In the genomic region with DNA sequence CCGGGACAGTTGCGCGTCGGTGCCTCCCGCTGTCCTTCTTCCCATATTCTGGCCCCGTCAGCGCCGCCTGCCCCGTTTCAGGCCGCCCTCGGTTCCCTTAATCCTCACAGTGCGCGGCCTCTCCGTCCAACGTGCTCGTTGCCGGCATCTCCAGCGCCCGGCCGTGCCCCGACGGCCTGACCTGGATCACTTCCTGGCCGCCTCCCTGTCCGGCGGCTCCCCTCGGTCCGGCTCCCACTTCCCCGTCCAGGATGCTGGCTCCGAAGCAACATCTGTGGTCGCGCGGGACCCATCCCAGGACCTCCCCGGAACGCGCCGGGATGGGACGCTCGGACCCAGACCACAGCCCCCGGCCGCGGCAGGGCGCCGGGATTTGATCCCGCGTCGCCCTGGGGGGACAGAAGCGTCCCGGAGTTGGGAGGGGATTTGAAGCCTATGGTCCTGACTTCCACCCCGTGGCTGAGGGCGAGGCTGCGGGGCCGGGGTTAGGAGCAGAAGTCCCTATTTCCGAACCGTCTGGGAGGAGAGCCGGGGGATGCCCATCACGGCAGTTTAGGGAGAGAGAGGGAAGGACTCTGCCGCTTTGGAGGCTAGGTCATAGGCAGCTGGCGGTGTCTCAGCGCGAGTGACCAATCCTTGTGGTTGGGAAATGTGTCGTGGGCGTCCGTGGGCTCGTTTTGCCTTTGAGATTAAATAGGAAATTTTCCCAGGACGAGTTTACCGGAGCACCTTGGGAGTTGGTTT, we compare ENCODE assay signal across 8 cellular contexts. TPM values are rescaled to one million over a fixed set of nuclear protein-coding genes. Genes with fewer than 3 reads are reported as not detected.
DNase-seq lines count a peak whose midpoint lies in the region; ATAC-seq and TF ChIP-seq lines count a peak whose summit lies in the region.

No MANE protein-coding gene starts in this region.

- H3K36me3 Mint-ChIP-seq in osteocyte (ENCODE audit: unreplicated experiment), result peaks cover 2% of the 10 kb centered on the region

- CTCF ChIA-PET in AG04449 (lab: Yijun Ruan, JAX), result no interaction called here

- DNase-seq in AG04449 (ENCODE audit: low read depth, low spot score), result no peak
- DNase-seq in UCSD-AML1 (lab: John Stamatoyannopoulos, UW; ENCODE audit: unreplicated experiment), result peak; percentile 40
- peak; percentile 45 for DNase-seq in fibroblast of the aortic adventitia (ENCODE audit: low read depth)
- no peak for DNase-seq in osteocyte (ENCODE audit: extremely low spot score, unreplicated experiment)
- no peak for DNase-seq in islet precursor cell
- no peak for DNase-seq in NCI-H1694 (lab: John Stamatoyannopoulos, UW)

- POLR2A ChIA-PET in AG04449 (lab: Yijun Ruan, JAX), result interaction anchor here (1.5 kb wide), 1 partner anchor 58 kb away, joined by 3 read pairs; a partner anchor contains a TSS

- no peaks in the 10 kb centered on the region for H3K27me3 Mint-ChIP-seq in osteocyte (ENCODE audit: unreplicated experiment)

- H3K4me1 Mint-ChIP-seq in osteocyte (ENCODE audit: unreplicated experiment), result peaks cover 22% of the 10 kb centered on the region

- ATAC-seq in GM18511 (IDR thresholded peaks at IDR 0.05; ENCODE audit: unreplicated experiment) (peak; percentile 34), HG03095 (IDR thresholded peaks at IDR 0.05; ENCODE audit: unreplicated experiment) (peak; percentile 17)

- H3K4me3 ChIP-seq in AG04449 (ENCODE audit: low read depth, low read length) (peak overlapping the region; percentile 87), fibroblast of the aortic adventitia (ENCODE audit: low read depth, low read length) (peak overlapping the region; percentile 85)

- TF ChIP-seq CTCF in AG04449 (IDR thresholded peaks at IDR 0.05; ENCODE audit: insufficient read depth, low read length, missing control alignments) (no peak), fibroblast of the aortic adventitia (IDR thresholded peaks at IDR 0.05; ENCODE audit: insufficient read depth, low read length) (no peak), osteocyte (IDR thresholded peaks at IDR 0.05) (no peak)

- peak overlapping the region; percentile 84 for H3K4me3 Mint-ChIP-seq in osteocyte (ENCODE audit: unreplicated experiment)

- H3K9me3 Mint-ChIP-seq in osteocyte (ENCODE audit: unreplicated experiment), result no peaks in the 10 kb centered on the region

- peak overlapping the region; percentile 95 for H3K27ac Mint-ChIP-seq in osteocyte (ENCODE audit: unreplicated experiment)

RNA-seq across cellular contexts. Expression of a gene that starts 53.8 kb away (rescaled TPM):
- total RNA-seq in fibroblast of the aortic adventitia (ENCODE audit: low replicate concordance) (9.4 and 10.6 TPM in 2 replicates), osteocyte (16.5 and 17.2 TPM in 2 replicates)

RNA-seq across cellular contexts. Expression of a gene that starts 58.0 kb away (rescaled TPM):
- 57.8 and 75.6 TPM in 2 replicates for total RNA-seq in fibroblast of the aortic adventitia (ENCODE audit: low replicate concordance)
- 25.3 and 25.9 TPM in 2 replicates for total RNA-seq in osteocyte

Comparison
In these comparisons a context has a peak if more than half of its experiments do, and no peak if none do; other contexts are left out.
1. DNase-seq: peak in UCSD-AML1 (single experiment) and fibroblast of the aortic adventitia (single experiment); none in AG04449 (single experiment), osteocyte (single experiment), islet precursor cell (single experiment) and NCI-H1694 (single experiment).